Comparison of ENCODE assay signal across 18 cellular contexts in genomic region chr5:158639876-158640570, GRCh38.
A peak's percentile ranks its signal among the peaks of the same experiment; 100 is the strongest.
DNase-seq lines count a peak whose midpoint lies in the region; ATAC-seq and TF ChIP-seq lines count a peak whose summit lies in the region.
"Had no signal": no experiment of that assay in that cellular context is flagged by ENCODE, and none has a peak within 500 bp of the region (broad histone marks: within the 10 kb centered on the region; RNA-seq: fewer than 3 reads in every experiment).

No MANE protein-coding gene starts in this region.

- TF ChIP-seq CTCF in fibroblast of pulmonary artery (IDR thresholded peaks at IDR 0.05; ENCODE audit: low read length, missing control alignments) (no peak), suprapubic skin (IDR thresholded peaks at IDR 0.05) (no peak)

- H3K36me3 ChIP-seq in SJCRH30 = no peaks in the 10 kb centered on the region
- H3K36me3 ChIP-seq in suprapubic skin = no peaks in the 10 kb centered on the region
- H3K36me3 ChIP-seq: left lung, right atrium auricular region, vagina had no signal

- H3K9me3 ChIP-seq in SJCRH30 (replicated peaks) (no peaks in the 10 kb centered on the region), suprapubic skin (no peaks in the 10 kb centered on the region)
- H3K9me3 ChIP-seq: left lung, mucosa of descending colon, right atrium auricular region, vagina had no signal

- no peaks in the 10 kb centered on the region for H3K4me1 ChIP-seq in SJCRH30
- no peaks in the 10 kb centered on the region for H3K4me1 ChIP-seq in suprapubic skin
- H3K4me1 ChIP-seq: left lung, vagina had no signal

- ATAC-seq in GM21825 (IDR thresholded peaks at IDR 0.05; ENCODE audit: unreplicated experiment) = no peak
- ATAC-seq: activated CD4-positive, alpha-beta T cell treated with anti-CD3 and anti-CD28 coated beads for 36 hours; left lung; mucosa of descending colon had no signal

- no peak overlapping the region for H3K4me3 ChIP-seq in SJCRH30
- H3K4me3 ChIP-seq in fibroblast of pulmonary artery (replicated peaks; ENCODE audit: low read depth, low read length) = no peak overlapping the region
- no peak overlapping the region for H3K4me3 ChIP-seq in suprapubic skin
- H3K4me3 ChIP-seq: left lung, mucosa of descending colon, right atrium auricular region, vagina had no signal

- H3K27me3 ChIP-seq in SJCRH30 (no peaks in the 10 kb centered on the region), suprapubic skin (no peaks in the 10 kb centered on the region)
- H3K27me3 ChIP-seq: left lung, right atrium auricular region, vagina had no signal

- DNase-seq in AG20443 (ENCODE audit: low spot score) (peak; percentile 35), HCEC 1CT (peak; percentile 3), SJCRH30 (peak; percentile 6 to 30), fibroblast of pulmonary artery (ENCODE audit: low read depth) (peak; percentile 4), NCI-H2029 treated with DMSO at 0.1 percent for 48 hours (lab: John Stamatoyannopoulos, UW) (no peak), suprapubic skin (ENCODE audit: low spot score in 2 of 2) (no peak), islet precursor cell (no peak)
- DNase-seq: activated CD4-positive, alpha-beta T cell treated with anti-CD3 and anti-CD28 coated beads for 36 hours; activated gamma-delta T cell; cerebellar nuclear complex; effector memory CD4-positive, alpha-beta T cell; Karpas-422; mucosa of descending colon; NCI-H187 had no signal

- no peak for TF ChIP-seq EP300 in suprapubic skin (IDR thresholded peaks at IDR 0.05)

- WGBS in suprapubic skin = 84% methylated on average over 5 of the region's 5 CpGs

- H3K27ac ChIP-seq in SJCRH30 = 0 out of 2 replicates have a peak overlapping the region, but pooled peaks have one; percentile 8
- H3K27ac ChIP-seq in suprapubic skin = no peak overlapping the region
- H3K27ac ChIP-seq: left lung, right atrium auricular region, vagina had no signal

- no peak for TF ChIP-seq POLR2A in suprapubic skin (IDR thresholded peaks at IDR 0.05)

Comparison
In these comparisons a context has a peak if more than half of its experiments do, and no peak if none do; other contexts are left out.
1. DNase-seq: peak in AG20443 (single experiment), HCEC 1CT (single experiment), SJCRH30 (2 of 2) and fibroblast of pulmonary artery (single experiment); none in NCI-H2029 treated with DMSO at 0.1 percent for 48 hours (single experiment), suprapubic skin (0 of 2) and islet precursor cell (single experiment).